In genomic region chr19:35486268-35486708, GRCh38 we compare ENCODE assay signal across 22 cellular contexts. TPM values are rescaled to one million over a fixed set of nuclear protein-coding genes. Genes with fewer than 3 reads are reported as not detected.
"Had no signal": no experiment of that assay in that cellular context is flagged by ENCODE, and none has a peak within 500 bp of the region (broad histone marks: within the 10 kb centered on the region; RNA-seq: fewer than 3 reads in every experiment).

No MANE protein-coding gene starts in this region.

- H3K9ac ChIP-seq: KMS-11, SK-N-SH had no signal

- ATAC-seq: K562, Panc1, PC-3 had no signal

- H3K4me2 ChIP-seq: KMS-11, SK-N-SH had no signal

- H3K9me3 Mint-ChIP-seq: IgD-negative memory B cell had no signal

- H3K4me3 ChIP-seq: K562 had no signal

- H3K9me3 ChIP-seq: SK-N-SH had no signal

- H3K27ac ChIP-seq: KMS-11, RWPE1 had no signal

- FAIRE-seq: K562 had no signal

- H3K27me3 Mint-ChIP-seq: IgD-negative memory B cell had no signal

- H3K27ac Mint-ChIP-seq: IgD-negative memory B cell had no signal

- DNase-seq: Kasumi-1, MM.1S, NCI-H1092 treated with DMSO at 0.1 percent for 48 hours, NCI-H1436, NCI-H187, NCI-H2081 treated with DMSO at 0.1 percent for 48 hours, NCI-H2171 treated with DMSO at 0.1 percent for 48 hours, NCI-H524, NCI-H774, PC-3, SK-N-SH, SW 1271 had no signal

- H3K9me2 ChIP-seq: SK-N-SH had no signal

RNA-seq across cellular contexts. Expression of gene KRTDAP, which starts 4.0 kb away (rescaled TPM):
- total RNA-seq: HT1080, K562, M059J, NCI-H460, OCI-LY7, PC-3, SK-MEL-5 had no signal
- polyA plus RNA-seq: IgD-negative memory B cell, K562, SK-N-SH had no signal

RNA-seq across cellular contexts. Expression of gene DMKN, which starts 27.2 kb away (rescaled TPM):
- total RNA-seq: OCI-LY7 had no signal
- polyA plus RNA-seq: SK-N-SH had no signal

RNA-seq across cellular contexts. Expression of gene FFAR2, which starts 38.2 kb away (rescaled TPM):
- total RNA-seq: HT1080, K562, M059J, NCI-H460, OCI-LY7, PC-3 had no signal
- polyA plus RNA-seq: IgD-negative memory B cell, K562, SK-N-SH had no signal

RNA-seq across cellular contexts. Expression of gene SBSN, which starts 41.8 kb away (rescaled TPM):
- total RNA-seq: NCI-H460, OCI-LY7, SK-MEL-5 had no signal
- polyA plus RNA-seq: IgD-negative memory B cell, K562 had no signal

RNA-seq across cellular contexts. Expression of gene GAPDHS, which starts 47.0 kb away (rescaled TPM):
- total RNA-seq: HT1080, K562, M059J, NCI-H460, OCI-LY7, PC-3 had no signal
- polyA plus RNA-seq: IgD-negative memory B cell, SK-N-SH had no signal
